22 cellular contexts compared by ENCODE assay signal in the genomic region with DNA sequence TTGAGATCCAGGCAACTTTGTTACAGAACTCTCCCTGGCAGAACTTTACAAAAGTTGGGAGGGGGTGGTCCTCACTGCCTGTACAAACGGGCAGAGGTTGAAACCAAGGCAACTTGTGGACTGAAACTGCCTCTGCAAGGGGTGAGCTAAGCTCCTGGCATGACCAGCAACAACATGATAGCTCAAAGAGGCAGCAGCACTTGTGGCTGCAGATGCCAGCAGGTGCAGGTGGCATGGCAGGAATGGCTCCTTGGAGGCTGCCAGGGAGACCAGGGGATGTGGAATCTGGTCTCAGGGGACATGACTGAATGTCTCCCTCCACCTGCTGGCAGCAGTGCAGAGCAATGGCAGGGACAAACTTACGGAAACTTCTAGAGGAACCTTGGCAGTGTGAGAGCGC. TPM values are rescaled to one million over a fixed set of nuclear protein-coding genes. Genes with fewer than 3 reads are reported as not detected.
A peak's percentile ranks its signal among the peaks of the same experiment; 100 is the strongest.
DNase-seq lines count a peak whose midpoint lies in the region; ATAC-seq and TF ChIP-seq lines count a peak whose summit lies in the region.
"Had no signal": no experiment of that assay in that cellular context is flagged by ENCODE, and none has a peak within 500 bp of the region (broad histone marks: within the 10 kb centered on the region; RNA-seq: fewer than 3 reads in every experiment).

No MANE protein-coding gene starts in this region.

- H3K27ac ChIP-seq in MM.1S (ENCODE audit: low read length) (no peak overlapping the region), left lung (no peak overlapping the region)
- H3K27ac ChIP-seq: prostate gland had no signal

- no peak overlapping the region for H3K9ac ChIP-seq in MM.1S (ENCODE audit: low read length)

- peaks cover 3% of the 10 kb centered on the region; the same call in 1 of the 2 replicates for H3K4me1 ChIP-seq in MM.1S (ENCODE audit: low read length)
- H3K4me1 ChIP-seq in left lung: no peaks in the 10 kb centered on the region
- H3K4me1 ChIP-seq: prostate gland had no signal

- H3K9me3 ChIP-seq in MM.1S (replicated peaks; ENCODE audit: insufficient read depth, low read length) (no peaks in the 10 kb centered on the region), left lung (no peaks in the 10 kb centered on the region)
- H3K9me3 ChIP-seq: prostate gland had no signal

- H3K27me3 ChIP-seq in MM.1S (replicated peaks; ENCODE audit: insufficient read depth, low read length) (no peaks in the 10 kb centered on the region), left lung (peaks cover 0 to 28% of the 10 kb centered on the region in 2 donors)

- H3K36me3 ChIP-seq in MM.1S (replicated peaks; ENCODE audit: insufficient read depth, low read length) (no peaks in the 10 kb centered on the region), left lung (no peaks in the 10 kb centered on the region)
- H3K36me3 ChIP-seq: prostate gland had no signal

- no peaks in the 10 kb centered on the region for H3K79me2 ChIP-seq in MM.1S (ENCODE audit: low read length)

- H3K36me3 Mint-ChIP-seq in WTC11: no peaks in the 10 kb centered on the region
- no peaks in the 10 kb centered on the region for H3K36me3 Mint-ChIP-seq in activated CD8-positive, alpha-beta T cell treated with anti-CD3 and anti-CD28 coated beads for 36 hours (ENCODE audit: low read depth)
- H3K36me3 Mint-ChIP-seq: activated naive CD8-positive, alpha-beta T cell treated with anti-CD3 and anti-CD28 coated beads, Interleukin-2, amount 10 ng/mL, durations not matched to agents 7 days and 5 days; brain; CD4-positive, CD25-positive, alpha-beta regulatory T cell; mesothelial cell of epicardium had no signal

- no peak for TF ChIP-seq CTCF in MM.1S (IDR thresholded peaks at IDR 0.05; ENCODE audit: low read length)
- TF ChIP-seq CTCF in WTC11 (IDR thresholded peaks at IDR 0.05): no peak
- TF ChIP-seq CTCF in left lung (IDR thresholded peaks at IDR 0.05): no peak
- TF ChIP-seq CTCF in activated CD8-positive, alpha-beta T cell treated with anti-CD3 and anti-CD28 coated beads for 36 hours (IDR thresholded peaks at IDR 0.05): no peak

- H4K20me1 ChIP-seq in MM.1S (ENCODE audit: insufficient read depth, low read length): no peaks in the 10 kb centered on the region

- H3K9me2 ChIP-seq in MM.1S (replicated peaks; ENCODE audit: insufficient read depth, low read length): no peaks in the 10 kb centered on the region

- no peaks in the 10 kb centered on the region for H3F3A ChIP-seq in MM.1S (ENCODE audit: insufficient read depth, low read length)

- no peaks in the 10 kb centered on the region for H3K27me3 Mint-ChIP-seq in WTC11 (ENCODE audit: low read depth)
- peaks cover 33% of the 10 kb centered on the region for H3K27me3 Mint-ChIP-seq in activated CD8-positive, alpha-beta T cell treated with anti-CD3 and anti-CD28 coated beads for 36 hours
- H3K27me3 Mint-ChIP-seq: brain had no signal

- no peaks in the 10 kb centered on the region for H3K9me3 Mint-ChIP-seq in WTC11
- H3K9me3 Mint-ChIP-seq in activated CD8-positive, alpha-beta T cell treated with anti-CD3 and anti-CD28 coated beads for 36 hours: no peaks in the 10 kb centered on the region
- H3K9me3 Mint-ChIP-seq: mesothelial cell of epicardium, neural crest cell had no signal

- peak; percentile 67 for ATAC-seq in WTC11
- peak; percentile 60 for ATAC-seq in left lung
- no peak for ATAC-seq in HG03097 (IDR thresholded peaks at IDR 0.05; ENCODE audit: low FRiP score, unreplicated experiment)
- no peak for ATAC-seq in activated CD8-positive, alpha-beta T cell treated with anti-CD3 and anti-CD28 coated beads for 36 hours
- no peak for ATAC-seq in HG03045 (IDR thresholded peaks at IDR 0.05; ENCODE audit: unreplicated experiment)
- no peak for ATAC-seq in HG03469 (IDR thresholded peaks at IDR 0.05; ENCODE audit: unreplicated experiment)
- ATAC-seq: activated CD4-positive, alpha-beta T cell treated with anti-CD3 and anti-CD28 coated beads for 36 hours; GM12878; HCT116 had no signal

- H2AFZ ChIP-seq in MM.1S (ENCODE audit: low read length): 0 out of 2 replicates have a peak overlapping the region, but pooled peaks have one; percentile 19

- H3K4me1 Mint-ChIP-seq in WTC11: no peaks in the 10 kb centered on the region
- H3K4me1 Mint-ChIP-seq in activated CD8-positive, alpha-beta T cell treated with anti-CD3 and anti-CD28 coated beads for 36 hours (ENCODE audit: low read depth): peaks cover 3% of the 10 kb centered on the region
- H3K4me1 Mint-ChIP-seq: brain, neural crest cell had no signal

- H3K4me3 ChIP-seq in MM.1S (ENCODE audit: low read length) (no peak overlapping the region), left lung (no peak overlapping the region)
- H3K4me3 ChIP-seq: GM12878, prostate gland had no signal

- CTCF ChIA-PET in WTC11 (lab: Charles Lee): interaction anchor here (0.9 to 1.3 kb wide), 3 partner anchors 24 to 79 kb away, joined by 3 to 4 read pairs (median 3); no protein-coding TSS in a partner anchor
- CTCF ChIA-PET in activated CD8-positive, alpha-beta T cell treated with anti-CD3 and anti-CD28 coated beads for 36 hours (lab: Charles Lee): no interaction called here

- POLR2A ChIA-PET in WTC11 (lab: Charles Lee): no interaction called here
- POLR2A ChIA-PET in activated CD8-positive, alpha-beta T cell treated with anti-CD3 and anti-CD28 coated beads for 36 hours (lab: Charles Lee): no interaction called here

- no peak overlapping the region for H3K27ac Mint-ChIP-seq in WTC11
- H3K27ac Mint-ChIP-seq in activated CD8-positive, alpha-beta T cell treated with anti-CD3 and anti-CD28 coated beads for 36 hours: no peak overlapping the region
- H3K27ac Mint-ChIP-seq: activated CD4-positive, alpha-beta T cell treated with anti-CD3 and anti-CD28 coated beads for 36 hours; activated naive CD8-positive, alpha-beta T cell treated with anti-CD3 and anti-CD28 coated beads, Interleukin-2, amount 10 ng/mL, durations not matched to agents 7 days and 5 days; brain; CD4-positive, CD25-positive, alpha-beta regulatory T cell; mesothelial cell of epicardium had no signal

- no peak overlapping the region for H3K4me2 ChIP-seq in MM.1S (ENCODE audit: low read depth, low read length)

- H3K4me3 Mint-ChIP-seq in WTC11: no peak overlapping the region
- H3K4me3 Mint-ChIP-seq in activated CD8-positive, alpha-beta T cell treated with anti-CD3 and anti-CD28 coated beads for 36 hours: no peak overlapping the region
- H3K4me3 Mint-ChIP-seq: activated CD4-positive, alpha-beta T cell treated with anti-CD3 and anti-CD28 coated beads for 36 hours; activated naive CD8-positive, alpha-beta T cell treated with anti-CD3 and anti-CD28 coated beads, Interleukin-2, amount 10 ng/mL, durations not matched to agents 7 days and 5 days; brain; CD4-positive, CD25-positive, alpha-beta regulatory T cell; mesothelial cell of epicardium; neural crest cell had no signal

- DNase-seq in DMS79 (lab: John Stamatoyannopoulos, UW) (peak; percentile 23), MM.1S (no peak), WTC11 (ENCODE audit: low spot score) (no peak), left lung (no peak)
- DNase-seq in activated CD8-positive, alpha-beta T cell treated with anti-CD3 and anti-CD28 coated beads for 36 hours: no peak
- DNase-seq: activated CD4-positive, alpha-beta T cell treated with anti-CD3 and anti-CD28 coated beads for 36 hours; activated naive CD8-positive, alpha-beta T cell treated with anti-CD3 and anti-CD28 coated beads, Interleukin-2, amount 10 ng/mL, durations not matched to agents 7 days and 5 days; CD4-positive, CD25-positive, alpha-beta regulatory T cell; cortex of kidney; hypothalamus; KG1; kidney; NCI-H446 had no signal

- intact Hi-C loops in left lung (cut with DNase I): no loop called here
- intact Hi-C loops in activated CD8-positive, alpha-beta T cell treated with anti-CD3 and anti-CD28 coated beads for 36 hours (cut with micrococcal nuclease): no loop called here

TF ChIP-seq in WTC11, 78 proteins besides CTCF, POLR2A, EP300 and RAD21 (continues in another document):
- TF ChIP-seq ERG (CRISPR knock-in tag; IDR thresholded peaks at IDR 0.05) (no peak), ZNF671 (CRISPR knock-in tag; IDR thresholded peaks at IDR 0.05) (no peak), SP1 (CRISPR knock-in tag; conservative IDR thresholded peaks at IDR 0.05) (no peak), CREB1 (CRISPR knock-in tag; IDR thresholded peaks at IDR 0.05) (no peak), SMAD3 (CRISPR knock-in tag; IDR thresholded peaks at IDR 0.05; ENCODE audit: borderline replicate concordance) (no peak), CBFB (CRISPR knock-in tag; IDR thresholded peaks at IDR 0.05; ENCODE audit: low read depth) (no peak), USF1 (CRISPR knock-in tag; IDR thresholded peaks at IDR 0.05) (no peak)
- TF ChIP-seq, protein P1, sequence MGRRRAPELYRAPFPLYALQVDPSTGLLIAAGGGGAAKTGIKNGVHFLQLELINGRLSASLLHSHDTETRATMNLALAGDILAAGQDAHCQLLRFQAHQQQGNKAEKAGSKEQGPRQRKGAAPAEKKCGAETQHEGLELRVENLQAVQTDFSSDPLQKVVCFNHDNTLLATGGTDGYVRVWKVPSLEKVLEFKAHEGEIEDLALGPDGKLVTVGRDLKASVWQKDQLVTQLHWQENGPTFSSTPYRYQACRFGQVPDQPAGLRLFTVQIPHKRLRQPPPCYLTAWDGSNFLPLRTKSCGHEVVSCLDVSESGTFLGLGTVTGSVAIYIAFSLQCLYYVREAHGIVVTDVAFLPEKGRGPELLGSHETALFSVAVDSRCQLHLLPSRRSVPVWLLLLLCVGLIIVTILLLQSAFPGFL (CRISPR knock-in tag; IDR thresholded peaks at IDR 0.05; ENCODE audit: borderline replicate concordance): no peak

RNA-seq across cellular contexts. Expression of gene PHF21A, which starts 38.8 kb away (rescaled TPM):
- total RNA-seq in WTC11 (2021) (29.4 to 36.6 TPM (median 33.1 TPM) in 3 replicates), left lung (10 to 100 TPM; 36.2 to 51.4 TPM)
- 10 to 100 TPM; 36.2 to 40.4 TPM for total RNA-seq in activated CD8-positive, alpha-beta T cell treated with anti-CD3 and anti-CD28 coated beads for 36 hours

Comparison
In these comparisons a context has a peak if more than half of its experiments do, and no peak if none do; other contexts are left out.
1. ATAC-seq: peak in WTC11 (single experiment) and left lung (single experiment); none in HG03097 (single experiment), activated CD8-positive, alpha-beta T cell treated with anti-CD3 and anti-CD28 coated beads for 36 hours (single experiment), HG03045 (single experiment) and HG03469 (single experiment).